ENCODE assay signal across 31 cellular contexts in the genomic region with DNA sequence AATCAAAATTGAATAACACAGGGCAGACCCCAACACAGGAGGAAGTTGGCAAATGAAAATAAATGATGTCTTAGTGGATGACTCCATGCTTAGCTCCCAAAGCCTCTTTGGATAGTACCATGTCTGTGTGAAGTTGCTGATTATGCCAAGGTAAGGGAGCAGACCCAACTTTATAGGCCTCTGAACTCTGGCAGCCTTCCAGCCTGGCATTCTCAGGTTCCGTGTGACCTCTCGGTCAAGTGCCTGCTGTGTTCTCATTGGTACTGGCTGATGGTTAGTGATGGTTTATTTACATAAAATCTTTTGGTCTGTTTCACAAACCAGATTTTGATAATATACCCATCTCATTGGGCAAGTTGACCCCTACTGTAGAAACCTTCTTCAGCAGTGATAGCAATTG.
DNase-seq lines count a peak whose midpoint lies in the region; ATAC-seq, FAIRE-seq and TF ChIP-seq lines count a peak whose summit lies in the region.
"Had no signal": no experiment of that assay in that cellular context is flagged by ENCODE, and none has a peak within 500 bp of the region (broad histone marks: within the 10 kb centered on the region; RNA-seq: fewer than 3 reads in every experiment).

No MANE protein-coding gene starts in this region.

- no peak overlapping the region for H3K4me3 ChIP-seq in keratinocyte (ENCODE audit: control insufficient read depth in 2 of 3, extremely low read depth in 1 of 3, insufficient read depth in 2 of 3, low read depth in 1 of 3, low read length in 3 of 3)
- H3K4me3 ChIP-seq in osteoblast (ENCODE audit: insufficient read depth, low read length), result no peak overlapping the region
- H3K4me3 ChIP-seq: left lung, neural progenitor cell, PC-9, smooth muscle cell, vagina had no signal

- peaks cover 14% of the 10 kb centered on the region for H4K20me1 ChIP-seq in keratinocyte (ENCODE audit: control insufficient read depth, extremely low read depth, insufficient read depth, low read length)
- no peaks in the 10 kb centered on the region for H4K20me1 ChIP-seq in osteoblast (ENCODE audit: insufficient read depth, low read length)

- H3K4me1 ChIP-seq in keratinocyte (ENCODE audit: control insufficient read depth, extremely low read depth, insufficient read depth, low read length) (no peaks in the 10 kb centered on the region), osteoblast (ENCODE audit: insufficient read depth, low read length) (no peaks in the 10 kb centered on the region)
- H3K4me1 ChIP-seq: left lung, neural progenitor cell, vagina had no signal

- DNase-seq in DMS153 (lab: John Stamatoyannopoulos, UW), result peak; percentile 46
- DNase-seq in NCI-H510A (lab: John Stamatoyannopoulos, UW), result peak; percentile 27
- no peak for DNase-seq in keratinocyte (ENCODE audit: low read depth, low spot score)
- no peak for DNase-seq in NAMALWA (ENCODE audit: low spot score)
- DNase-seq in G401 (ENCODE audit: low spot score), result no peak
- no peak for DNase-seq in osteoblast (ENCODE audit: insufficient read length, low spot score, missing footprints)
- DNase-seq: activated CD4-positive, alpha-beta T cell treated with anti-CD3 and anti-CD28 coated beads, Interleukin-2, amount 50 U/mL, for 4 hours; activated CD4-positive, CD25-positive, alpha-beta regulatory T cell; activated naive CD4-positive, alpha-beta T cell; CD8-positive, alpha-beta T cell; cortex of kidney; DMS 273 treated with DMSO at 0.1 percent for 48 hours; effector memory CD4-positive, alpha-beta T cell; GDM1; hypothalamus; immature natural killer cell; Karpas-422; left lung; mesenchymal stem cell; NCI-H187 treated with DMSO at 0.1 percent for 48 hours; PC-9 had no signal

- FAIRE-seq in keratinocyte (lab: Jason Lieb, UNC), result peak; percentile 52
- FAIRE-seq: TTC549 had no signal

- dilution Hi-C loops in keratinocyte (cut with MboI; ENCODE audit: extremely low pct_ligation_motif_present, low sequenced_read_pairs), result no loop called here

- H3K27ac ChIP-seq in keratinocyte (ENCODE audit: control insufficient read depth, insufficient read depth, low read length), result no peak overlapping the region
- no peak overlapping the region for H3K27ac ChIP-seq in osteoblast (ENCODE audit: low read depth, low read length)
- H3K27ac ChIP-seq: epithelial cell of prostate, left lung, neural progenitor cell, PC-9, vagina had no signal

- no peak overlapping the region for H2AFZ ChIP-seq in keratinocyte (ENCODE audit: control insufficient read depth, low read length)
- H2AFZ ChIP-seq in osteoblast (ENCODE audit: low read length), result no peak overlapping the region
- H2AFZ ChIP-seq: neural progenitor cell, PC-9 had no signal

- in situ Hi-C loops in G401 (cut with HindIII; ENCODE audit: low sequenced_read_pairs), result no loop called here

- H3K9me3 ChIP-seq in keratinocyte (ENCODE audit: control insufficient read depth, low read depth, low read length) (no peaks in the 10 kb centered on the region), osteoblast (ENCODE audit: low read depth, low read length) (no peaks in the 10 kb centered on the region)
- H3K9me3 ChIP-seq: left lung, vagina had no signal

- no peak for TF ChIP-seq RAD21 in Ishikawa (IDR thresholded peaks at IDR 0.05; ENCODE audit: low read depth)

- TF ChIP-seq CTCF in keratinocyte (optimal IDR thresholded peaks at IDR 0.05 in 1 of 3, IDR thresholded peaks at IDR 0.05 in 1 of 3, conservative IDR thresholded peaks at IDR 0.05 in 1 of 3; ENCODE audit: extremely low read depth in 1 of 3, insufficient read depth in 2 of 3, low read length in 3 of 3) (no peak), osteoblast (IDR thresholded peaks at IDR 0.05; ENCODE audit: extremely low read depth, low read depth, low read length) (no peak)

- no peak overlapping the region for H3K4me2 ChIP-seq in keratinocyte (ENCODE audit: control insufficient read depth, extremely low read depth, insufficient read depth, low read depth, low read length)
- H3K4me2 ChIP-seq in osteoblast (ENCODE audit: insufficient read depth, low read length), result no peak overlapping the region
- H3K4me2 ChIP-seq: neural progenitor cell, PC-9, smooth muscle cell had no signal

- no peak overlapping the region for H3K9ac ChIP-seq in keratinocyte (ENCODE audit: control insufficient read depth, extremely low read depth, insufficient read depth, low read length)
- H3K9ac ChIP-seq: neural progenitor cell had no signal

- no peaks in the 10 kb centered on the region for H3K9me1 ChIP-seq in keratinocyte (ENCODE audit: control insufficient read depth, extremely low read depth, insufficient read depth, low read length)

- peak; percentile 52; the same call in 1 of the 2 replicates for TF ChIP-seq EP300 in Ishikawa (IDR thresholded peaks at IDR 0.05; ENCODE audit: borderline replicate concordance)

- peaks cover 1% of the 10 kb centered on the region for H3K79me2 ChIP-seq in keratinocyte (ENCODE audit: control insufficient read depth, insufficient read depth, low read length)
- H3K79me2 ChIP-seq in osteoblast (ENCODE audit: insufficient read depth, low read length), result no peaks in the 10 kb centered on the region

- no peak for ATAC-seq in GM21619 (IDR thresholded peaks at IDR 0.05; ENCODE audit: unreplicated experiment)
- ATAC-seq: CD8-positive, alpha-beta T cell; HCT116; left lung; Right ventricle myocardium inferior; SK-N-SH treated with all-trans-retinoic acid at 6 μM for 48 hours had no signal

- H3K27me3 ChIP-seq in keratinocyte (ENCODE audit: control insufficient read depth, extremely low read depth, insufficient read depth, low read length), result no peaks in the 10 kb centered on the region
- H3K27me3 ChIP-seq in osteoblast (ENCODE audit: insufficient read depth, low read length), result peaks cover 2% of the 10 kb centered on the region
- H3K27me3 ChIP-seq: left lung, neural progenitor cell, vagina had no signal

- peaks cover 43 to 70% of the 10 kb centered on the region in 2 experiments for H3K36me3 ChIP-seq in keratinocyte (ENCODE audit: control insufficient read depth in 2 of 2, extremely low read depth in 1 of 2, insufficient read depth in 2 of 2, low read length in 2 of 2)
- H3K36me3 ChIP-seq in osteoblast (ENCODE audit: insufficient read depth, low read length), result no peaks in the 10 kb centered on the region
- H3K36me3 ChIP-seq: left lung, neural progenitor cell had no signal

TF ChIP-seq in Ishikawa, 13 proteins besides CTCF, POLR2A, EP300 and RAD21:
- TF ChIP-seq USF1 (IDR thresholded peaks at IDR 0.05), result no peak
- peak; percentile 66 for TF ChIP-seq TEAD4 (IDR thresholded peaks at IDR 0.05)
- TF ChIP-seq, protein P1, sequence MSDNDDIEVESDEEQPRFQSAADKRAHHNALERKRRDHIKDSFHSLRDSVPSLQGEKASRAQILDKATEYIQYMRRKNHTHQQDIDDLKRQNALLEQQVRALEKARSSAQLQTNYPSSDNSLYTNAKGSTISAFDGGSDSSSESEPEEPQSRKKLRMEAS (IDR thresholded peaks at IDR 0.05), result no peak
- no peak for TF ChIP-seq REST (IDR thresholded peaks at IDR 0.05; ENCODE audit: low read depth)
- TF ChIP-seq FOXM1 (IDR thresholded peaks at IDR 0.05; ENCODE audit: borderline replicate concordance, low read depth), result no peak
- peak; percentile 84 for TF ChIP-seq NFIC (IDR thresholded peaks at IDR 0.05)

Comparison
In these comparisons a context has a peak if more than half of its experiments do, and no peak if none do; other contexts are left out.
1. DNase-seq: peak in DMS153 (single experiment) and NCI-H510A (single experiment); none in keratinocyte (single experiment), NAMALWA (single experiment), G401 (single experiment) and osteoblast (single experiment).